In the genomic region with DNA sequence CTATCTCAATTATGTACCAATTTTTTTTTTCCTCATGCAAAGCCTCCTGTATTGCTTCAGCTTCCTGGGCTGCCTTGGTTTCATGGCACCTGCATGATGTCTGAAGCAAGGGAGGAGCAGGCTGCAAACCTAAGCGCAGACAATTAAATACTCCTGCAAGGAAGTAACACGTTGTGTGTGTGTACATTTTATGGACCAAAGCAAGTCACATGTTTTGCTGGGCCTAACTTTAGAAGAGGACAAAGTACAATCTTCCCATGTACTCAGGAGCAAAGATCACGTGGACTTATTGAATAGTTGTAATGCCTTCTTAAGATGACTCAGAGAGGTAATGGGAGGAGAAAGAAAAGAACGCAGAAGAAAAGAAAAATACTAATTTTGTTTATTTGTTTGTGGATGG, we compare ENCODE assay signal across 26 cellular contexts.
"Had no signal": no experiment of that assay in that cellular context is flagged by ENCODE, and none has a peak within 500 bp of the region (broad histone marks: within the 10 kb centered on the region; RNA-seq: fewer than 3 reads in every experiment).

No MANE protein-coding gene starts in this region.

- H3K4me1 Mint-ChIP-seq: mesothelial cell of epicardium; naive thymus-derived CD8-positive, alpha-beta T cell; nephron progenitor cell; stimulated activated naive B cell treated with anti-CD40 and anti-IgM and Interleukin-4, amounts not matched to agents 10 μg/mL and 1 μg/mL and 100 μg/mL, for 72 hours had no signal

- H3K27me3 ChIP-seq: dorsolateral prefrontal cortex, gastrocnemius medialis, left lung, ovary, sigmoid colon, tibial nerve, upper lobe of right lung, uterus had no signal

- ATAC-seq: esophagus mucosa; gastrocnemius medialis; left lung; naive thymus-derived CD8-positive, alpha-beta T cell; psoas muscle; right cardiac atrium; stimulated activated naive B cell treated with anti-CD40 and anti-IgM and Interleukin-4, amounts not matched to agents 10 μg/mL and 1 μg/mL and 100 μg/mL, for 72 hours; upper lobe of right lung had no signal

- H3K27ac Mint-ChIP-seq: mesothelial cell of epicardium; naive thymus-derived CD8-positive, alpha-beta T cell; stimulated activated naive B cell treated with anti-CD40 and anti-IgM and Interleukin-4, amounts not matched to agents 10 μg/mL and 1 μg/mL and 100 μg/mL, for 72 hours; stimulated activated naive CD8-positive, alpha-beta T cell treated with anti-CD3 and anti-CD28 coated beads, Interleukin-15, Interleukin-2, amounts not matched to agents 100 ng/mL and 50 ng/mL, for 24 hours had no signal

- H3K9me3 Mint-ChIP-seq: nephron progenitor cell had no signal

- H3K9me3 ChIP-seq: gastrocnemius medialis, ovary, psoas muscle, sigmoid colon, thoracic aorta, tibial nerve, upper lobe of right lung, uterus had no signal

- H3K4me3 Mint-ChIP-seq: mesothelial cell of epicardium; naive thymus-derived CD8-positive, alpha-beta T cell; nephron progenitor cell; stimulated activated naive B cell treated with anti-CD40 and anti-IgM and Interleukin-4, amounts not matched to agents 10 μg/mL and 1 μg/mL and 100 μg/mL, for 72 hours; stimulated activated naive CD8-positive, alpha-beta T cell treated with anti-CD3 and anti-CD28 coated beads, Interleukin-15, Interleukin-2, amounts not matched to agents 100 ng/mL and 50 ng/mL, for 24 hours had no signal

- H3K27me3 Mint-ChIP-seq: stimulated activated naive B cell treated with anti-CD40 and anti-IgM and Interleukin-4, amounts not matched to agents 10 μg/mL and 1 μg/mL and 100 μg/mL, for 72 hours; stimulated activated naive CD8-positive, alpha-beta T cell treated with anti-CD3 and anti-CD28 coated beads, Interleukin-15, Interleukin-2, amounts not matched to agents 100 ng/mL and 50 ng/mL, for 24 hours had no signal

- H3K4me1 ChIP-seq: gastrocnemius medialis, left lung, psoas muscle, sigmoid colon, tibial nerve, upper lobe of right lung, uterus had no signal

- H3K27ac ChIP-seq: dorsolateral prefrontal cortex, gastrocnemius medialis, left lung, ovary, psoas muscle, sigmoid colon, thoracic aorta, tibial nerve, upper lobe of right lung, uterus had no signal

- H3K4me3 ChIP-seq: dorsolateral prefrontal cortex, gastrocnemius medialis, left lung, ovary, psoas muscle, sigmoid colon, thoracic aorta, tibial nerve, upper lobe of right lung, uterus had no signal

- H3K36me3 ChIP-seq: gastrocnemius medialis, left lung, ovary, sigmoid colon, thoracic aorta, tibial nerve, upper lobe of right lung, uterus had no signal

- H3K36me3 Mint-ChIP-seq: mesothelial cell of epicardium; naive thymus-derived CD8-positive, alpha-beta T cell; stimulated activated naive B cell treated with anti-CD40 and anti-IgM and Interleukin-4, amounts not matched to agents 10 μg/mL and 1 μg/mL and 100 μg/mL, for 72 hours had no signal

- DNase-seq: dorsolateral prefrontal cortex; effector CD4-positive, alpha-beta T cell; foreskin fibroblast; gastrocnemius medialis; head of caudate nucleus; kidney; left lung; mesenchymal stem cell; naive thymus-derived CD8-positive, alpha-beta T cell; nephron progenitor cell; nucleus accumbens; ovary; posterior cingulate gyrus; psoas muscle; right cardiac atrium; sigmoid colon; stimulated activated CD4-positive, alpha-beta T cell treated with anti-CD3 and anti-CD28 coated beads, Interleukin-2, amount 100 ng/mL, for 24 hours; stimulated activated CD4-positive, alpha-beta T cell treated with anti-CD3 and anti-CD28 coated beads, Interleukin-4, amount 100 ng/mL, for 24 hours; stimulated activated naive B cell treated with anti-CD40 and anti-IgM and Interleukin-4, amounts not matched to agents 10 μg/mL and 1 μg/mL and 100 μg/mL, for 72 hours; upper lobe of right lung; uterus had no signal
